In the genomic region with DNA sequence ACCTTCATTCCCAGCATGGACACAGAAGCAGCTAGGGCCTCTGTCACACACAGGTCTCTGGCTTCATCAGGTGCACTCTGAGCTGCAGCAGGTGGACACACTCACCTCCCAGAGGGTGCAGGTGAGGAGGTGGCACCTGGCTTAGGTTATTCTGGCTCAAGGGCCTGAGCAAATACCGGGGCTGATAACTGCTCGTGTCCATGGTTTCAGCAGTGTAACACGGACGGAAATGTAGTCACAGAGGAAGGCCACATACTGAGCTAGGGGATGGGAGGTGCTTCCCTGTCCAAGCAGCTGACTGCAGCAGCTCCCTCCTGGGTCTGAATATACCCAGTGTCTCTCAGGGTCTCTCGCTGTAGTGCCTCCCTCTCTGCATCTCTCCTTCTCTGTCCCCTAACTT, we compare ENCODE assay signal across 15 cellular contexts. TPM values are rescaled to one million over a fixed set of nuclear protein-coding genes. Genes with fewer than 3 reads are reported as not detected.
DNase-seq lines count a peak whose midpoint lies in the region; ATAC-seq and TF ChIP-seq lines count a peak whose summit lies in the region.
"Had no signal": no experiment of that assay in that cellular context is flagged by ENCODE, and none has a peak within 500 bp of the region (broad histone marks: within the 10 kb centered on the region; RNA-seq: fewer than 3 reads in every experiment).

No MANE protein-coding gene starts in this region.

- TF ChIP-seq CTCF in Peyer's patch (IDR thresholded peaks at IDR 0.05): no peak
- TF ChIP-seq CTCF in thyroid gland (IDR thresholded peaks at IDR 0.05): no peak

- H3K36me3 ChIP-seq in Peyer's patch (no peaks in the 10 kb centered on the region), thyroid gland (no peaks in the 10 kb centered on the region)
- H3K36me3 ChIP-seq: gastroesophageal sphincter had no signal

- H3K9me3 Mint-ChIP-seq in activated CD4-positive, alpha-beta memory T cell treated with anti-CD3 and anti-CD28 coated beads, Interleukin-2, amount 10 ng/mL, durations not matched to agents 7 days and 5 days: peaks cover 17% of the 10 kb centered on the region
- peaks cover 17% of the 10 kb centered on the region for H3K9me3 Mint-ChIP-seq in activated CD4-positive, alpha-beta memory T cell treated with anti-CD3 and anti-CD28 coated beads for 36 hours
- H3K9me3 Mint-ChIP-seq in immature natural killer cell: no peaks in the 10 kb centered on the region

- no peak overlapping the region for H3K4me3 ChIP-seq in Peyer's patch
- H3K4me3 ChIP-seq in thyroid gland (replicated peaks in 1 of 3): no peak overlapping the region
- H3K4me3 ChIP-seq: A549, gastroesophageal sphincter had no signal

- POLR2A ChIA-PET in activated CD4-positive, alpha-beta memory T cell treated with anti-CD3 and anti-CD28 coated beads, Interleukin-2, amount 10 ng/mL, durations not matched to agents 7 days and 5 days (lab: Charles Lee): interaction anchor here (3.6 kb wide), 1 partner anchor 16 kb away, joined by 14 read pairs; no protein-coding TSS in a partner anchor
- POLR2A ChIA-PET in activated CD4-positive, alpha-beta memory T cell treated with anti-CD3 and anti-CD28 coated beads for 36 hours (lab: Charles Lee): interaction anchor here (1.5 kb wide), 1 partner anchor 16 kb away, joined by 6 read pairs; no protein-coding TSS in a partner anchor

- 19 to 24% methylated on average over 4 to 5 of the region's 5 CpGs for WGBS in thyroid gland, 2 donors

- H3K27me3 Mint-ChIP-seq in activated CD4-positive, alpha-beta memory T cell treated with anti-CD3 and anti-CD28 coated beads, Interleukin-2, amount 10 ng/mL, durations not matched to agents 7 days and 5 days: no peaks in the 10 kb centered on the region
- no peaks in the 10 kb centered on the region for H3K27me3 Mint-ChIP-seq in activated CD4-positive, alpha-beta memory T cell treated with anti-CD3 and anti-CD28 coated beads for 36 hours
- H3K27me3 Mint-ChIP-seq in immature natural killer cell (ENCODE audit: low read depth in 3 of 3): peaks cover 0 to 1% (median 1%) of the 10 kb centered on the region in 3 donors
- H3K27me3 Mint-ChIP-seq: central memory CD8-positive, alpha-beta T cell; naive thymus-derived CD4-positive, alpha-beta T cell had no signal

- peak overlapping the region in 1 of 4 donors; percentile 31 for H3K27ac ChIP-seq in Peyer's patch
- peak overlapping the region; percentile 37 to 68 (median 59) for H3K27ac ChIP-seq in thyroid gland
- H3K27ac ChIP-seq: A549 had no signal

- DNase-seq in activated CD4-positive, alpha-beta memory T cell treated with anti-CD3 and anti-CD28 coated beads, Interleukin-2, amount 10 ng/mL, durations not matched to agents 7 days and 5 days: peak; percentile 7
- DNase-seq in activated CD4-positive, alpha-beta memory T cell treated with anti-CD3 and anti-CD28 coated beads for 36 hours: no peak
- DNase-seq in Peyer's patch (peak; percentile 4 to 51 (median 48)), left kidney (ENCODE audit: low read depth, low spot score) (peak; percentile 20), thyroid gland (peak; percentile 52 to 62), immature natural killer cell (no peak)
- DNase-seq: GOT3; naive thymus-derived CD4-positive, alpha-beta T cell; stimulated activated CD4-positive, alpha-beta T cell treated with anti-CD3 and anti-CD28 coated beads, Interleukin-2, amount 100 ng/mL, for 24 hours had no signal

- peaks cover 22% of the 10 kb centered on the region for H3K36me3 Mint-ChIP-seq in activated CD4-positive, alpha-beta memory T cell treated with anti-CD3 and anti-CD28 coated beads, Interleukin-2, amount 10 ng/mL, durations not matched to agents 7 days and 5 days (ENCODE audit: low read depth)
- peaks cover 9% of the 10 kb centered on the region for H3K36me3 Mint-ChIP-seq in activated CD4-positive, alpha-beta memory T cell treated with anti-CD3 and anti-CD28 coated beads for 36 hours
- H3K36me3 Mint-ChIP-seq in immature natural killer cell: peaks cover 0 to 6% (median 3%) of the 10 kb centered on the region in 3 donors

- H3K27ac Mint-ChIP-seq in activated CD4-positive, alpha-beta memory T cell treated with anti-CD3 and anti-CD28 coated beads, Interleukin-2, amount 10 ng/mL, durations not matched to agents 7 days and 5 days: no peak overlapping the region
- H3K27ac Mint-ChIP-seq in activated CD4-positive, alpha-beta memory T cell treated with anti-CD3 and anti-CD28 coated beads for 36 hours: no peak overlapping the region
- no peak overlapping the region for H3K27ac Mint-ChIP-seq in immature natural killer cell

- CTCF ChIA-PET in activated CD4-positive, alpha-beta memory T cell treated with anti-CD3 and anti-CD28 coated beads, Interleukin-2, amount 10 ng/mL, durations not matched to agents 7 days and 5 days (lab: Charles Lee): interaction anchor here (1.0 to 2.2 kb wide), 2 partner anchors 16 to 21 kb away, joined by 3 to 6 read pairs; no protein-coding TSS in a partner anchor
- CTCF ChIA-PET in activated CD4-positive, alpha-beta memory T cell treated with anti-CD3 and anti-CD28 coated beads for 36 hours (lab: Charles Lee): interaction anchor here (1.4 kb wide), 1 partner anchor 16 kb away, joined by 3 read pairs; no protein-coding TSS in a partner anchor

- intact Hi-C loops in activated CD4-positive, alpha-beta memory T cell treated with anti-CD3 and anti-CD28 coated beads for 36 hours (cut with micrococcal nuclease): no loop called here
- intact Hi-C loops in thyroid gland (cut with DNase I): no loop called here

- H3K4me1 ChIP-seq in Peyer's patch (peaks cover 0 to 51% (median 9%) of the 10 kb centered on the region in 4 donors), thyroid gland (peaks cover 67 to 70% of the 10 kb centered on the region in 2 donors)

- ATAC-seq in GM21526 (IDR thresholded peaks at IDR 0.05; ENCODE audit: low FRiP score, unreplicated experiment): no peak
- no peak for ATAC-seq in HG03097 (IDR thresholded peaks at IDR 0.05; ENCODE audit: low FRiP score, unreplicated experiment)
- ATAC-seq: A549; gastroesophageal sphincter; naive thymus-derived CD4-positive, alpha-beta T cell; Panc1 had no signal

- no peak for TF ChIP-seq POLR2A in Peyer's patch (IDR thresholded peaks at IDR 0.05)
- peak in 1 of 2 donors; percentile 14 for TF ChIP-seq POLR2A in thyroid gland (IDR thresholded peaks at IDR 0.05)

- peaks cover 16% of the 10 kb centered on the region for H3K4me1 Mint-ChIP-seq in activated CD4-positive, alpha-beta memory T cell treated with anti-CD3 and anti-CD28 coated beads, Interleukin-2, amount 10 ng/mL, durations not matched to agents 7 days and 5 days
- H3K4me1 Mint-ChIP-seq in activated CD4-positive, alpha-beta memory T cell treated with anti-CD3 and anti-CD28 coated beads for 36 hours (ENCODE audit: low read depth): peaks cover 51% of the 10 kb centered on the region
- H3K4me1 Mint-ChIP-seq in immature natural killer cell: peaks cover 41 to 46% of the 10 kb centered on the region in 2 donors

- no peak overlapping the region for H3K4me3 Mint-ChIP-seq in activated CD4-positive, alpha-beta memory T cell treated with anti-CD3 and anti-CD28 coated beads, Interleukin-2, amount 10 ng/mL, durations not matched to agents 7 days and 5 days
- H3K4me3 Mint-ChIP-seq in activated CD4-positive, alpha-beta memory T cell treated with anti-CD3 and anti-CD28 coated beads for 36 hours: no peak overlapping the region
- no peak overlapping the region for H3K4me3 Mint-ChIP-seq in immature natural killer cell
- H3K4me3 Mint-ChIP-seq: central memory CD8-positive, alpha-beta T cell; naive thymus-derived CD4-positive, alpha-beta T cell had no signal

- H3K9me3 ChIP-seq in Peyer's patch (no peaks in the 10 kb centered on the region), thyroid gland (no peaks in the 10 kb centered on the region)
- H3K9me3 ChIP-seq: gastroesophageal sphincter had no signal

- no peaks in the 10 kb centered on the region for H3K27me3 ChIP-seq in Peyer's patch
- no peaks in the 10 kb centered on the region for H3K27me3 ChIP-seq in thyroid gland
- H3K27me3 ChIP-seq: gastroesophageal sphincter had no signal

RNA-seq across cellular contexts. Expression of gene PHF2, which starts 5.7 kb away (rescaled TPM):
- 10 to 100 TPM; 25.5 to 26.8 TPM for total RNA-seq in activated CD4-positive, alpha-beta memory T cell treated with anti-CD3 and anti-CD28 coated beads, Interleukin-2, amount 10 ng/mL, durations not matched to agents 7 days and 5 days
- total RNA-seq in activated CD4-positive, alpha-beta memory T cell treated with anti-CD3 and anti-CD28 coated beads for 36 hours: 10 to 100 TPM; 16.0 to 16.2 TPM
- 10 to 100 TPM; 12.3 to 26.4 (median 19.5) TPM for total RNA-seq in Peyer's patch
- 10 to 100 TPM; 32.8 to 50.1 (median 33.0) TPM for total RNA-seq in thyroid gland
- polyA plus RNA-seq in immature natural killer cell: 1 to 10 TPM in 1 of 3 donors, under 1 TPM in 2; 0.58 to 2.1 (median 0.80) TPM

Comparison
In these comparisons a context has a peak if more than half of its experiments do, and no peak if none do; other contexts are left out.
1. DNase-seq: peak in activated CD4-positive, alpha-beta memory T cell treated with anti-CD3 and anti-CD28 coated beads, Interleukin-2, amount 10 ng/mL, durations not matched to agents 7 days and 5 days (single experiment), Peyer's patch (3 of 3), left kidney (single experiment) and thyroid gland (2 of 2); none in activated CD4-positive, alpha-beta memory T cell treated with anti-CD3 and anti-CD28 coated beads for 36 hours (single experiment) and immature natural killer cell (0 of 3).